ENCODE assay signal across 6 cellular contexts in genomic region chr7:95504199-95504598, GRCh38. TPM values are rescaled to one million over a fixed set of nuclear protein-coding genes. Genes with fewer than 3 reads are reported as not detected.
"Had no signal": no experiment of that assay in that cellular context is flagged by ENCODE, and none has a peak within 500 bp of the region (broad histone marks: within the 10 kb centered on the region; RNA-seq: fewer than 3 reads in every experiment).

No MANE protein-coding gene starts in this region.

RNA-seq across cellular contexts. Expression of gene ASB4, which starts 18.5 kb away (rescaled TPM):
- total RNA-seq: activated CD8-positive, alpha-beta T cell treated with anti-CD3 and anti-CD28 coated beads, Interleukin-2, amount 10 ng/mL, durations not matched to agents 7 days and 5 days; activated naive CD8-positive, alpha-beta T cell treated with anti-CD3 and anti-CD28 coated beads, Interleukin-2, amount 10 ng/mL, durations not matched to agents 7 days and 5 days; M059J; PC-3; T-helper 17 cell; WTC11 had no signal
